In genomic region chr11:37849731-37850130, GRCh38 we compare ENCODE assay signal across 25 cellular contexts.
"Had no signal": no experiment of that assay in that cellular context is flagged by ENCODE, and none has a peak within 500 bp of the region (broad histone marks: within the 10 kb centered on the region; RNA-seq: fewer than 3 reads in every experiment).

No MANE protein-coding gene starts in this region.

- H3K27me3 ChIP-seq: adrenal gland, ascending aorta, brain microvascular endothelial cell, dorsolateral prefrontal cortex, esophagus squamous epithelium, hepatocyte, testis, uterus had no signal

- H3K27ac ChIP-seq: adrenal gland, ascending aorta, brain microvascular endothelial cell, dorsolateral prefrontal cortex, esophagus squamous epithelium, hepatocyte, testis, uterus had no signal

- H3K4me2 ChIP-seq: hepatocyte had no signal

- H3K79me2 ChIP-seq: hepatocyte had no signal

- H3K36me3 ChIP-seq: adrenal gland, ascending aorta, brain microvascular endothelial cell, esophagus squamous epithelium, uterus had no signal

- H2AFZ ChIP-seq: hepatocyte had no signal

- DNase-seq: activated CD4-positive, alpha-beta T cell treated with anti-CD3 and anti-CD28 coated beads, Interleukin-2, amount 50 U/mL, for 4 hours; activated CD8-positive, alpha-beta memory T cell treated with anti-CD3 and anti-CD28 coated beads for 24 hours; activated CD8-positive, alpha-beta memory T cell treated with anti-CD3 and anti-CD28 coated beads, Interleukin-2, amount 50 U/mL, for 4 hours; activated T-cell treated with anti-CD3 and anti-CD28 coated beads, Interleukin-2, amount 50 U/mL, for 24 hours; adrenal gland; brain microvascular endothelial cell; central memory CD4-positive, alpha-beta T cell; dorsolateral prefrontal cortex; esophagus squamous epithelium; glutamatergic neuron; nephron progenitor cell; occipital lobe; small intestine; stimulated activated CD4-positive, alpha-beta T cell treated with anti-CD3 and anti-CD28 coated beads, Interleukin-15, amount 100 ng/mL, for 24 hours; stimulated activated naive B cell treated with anti-CD40 and anti-IgM and Interleukin-4, amounts not matched to agents 10 μg/mL and 1 μg/mL and 100 μg/mL, for 72 hours; T1000; testis; trophoblast cell; uterus had no signal

- H3K4me3 ChIP-seq: adrenal gland, ascending aorta, dorsolateral prefrontal cortex, esophagus squamous epithelium, hepatocyte, testis, uterus had no signal

- H3K4me1 ChIP-seq: adrenal gland, ascending aorta, esophagus squamous epithelium, testis, uterus had no signal

- H3K9me3 ChIP-seq: adrenal gland, ascending aorta, esophagus squamous epithelium, testis, uterus had no signal

- ATAC-seq: activated naive CD4-positive, alpha-beta T cell treated with anti-CD3 and anti-CD28 coated beads, Interleukin-2, amount 50 U/mL, for 72 hours; activated T-helper 17 cell treated with anti-CD3 and anti-CD28 coated beads, Interleukin-2, amount 50 U/mL, for 72 hours; sciatic nerve; stimulated activated naive B cell treated with anti-CD40 and anti-IgM and Interleukin-4, amounts not matched to agents 10 μg/mL and 1 μg/mL and 100 μg/mL, for 72 hours; WTC11 had no signal
